In the genomic region with DNA sequence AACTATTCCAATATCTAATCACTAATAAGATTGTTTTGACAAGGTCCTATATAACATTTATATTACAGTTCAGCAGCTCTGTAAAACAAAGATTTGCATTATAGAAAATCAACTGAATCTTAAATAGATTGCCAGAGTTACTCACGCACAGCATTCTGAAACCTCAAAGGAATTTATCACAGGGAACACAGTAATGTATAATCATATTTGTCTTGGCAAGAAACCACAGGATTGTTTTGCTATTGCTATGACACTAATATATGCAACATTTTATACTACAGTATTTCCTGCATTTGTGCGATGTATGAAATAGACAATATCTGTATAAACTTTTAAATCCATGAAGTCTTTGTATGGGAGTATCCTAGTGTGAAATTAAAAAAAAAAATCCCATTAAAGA, we compare ENCODE assay signal across 11 cellular contexts.
DNase-seq lines count a peak whose midpoint lies in the region; ATAC-seq and TF ChIP-seq lines count a peak whose summit lies in the region.
"Had no signal": no experiment of that assay in that cellular context is flagged by ENCODE, and none has a peak within 500 bp of the region (broad histone marks: within the 10 kb centered on the region; RNA-seq: fewer than 3 reads in every experiment).

No MANE protein-coding gene starts in this region.

- H3K4me1 Mint-ChIP-seq in HFFc6 (ENCODE audit: low read depth) = peaks cover 37% of the 10 kb centered on the region
- peaks cover 2% of the 10 kb centered on the region for H3K4me1 Mint-ChIP-seq in T-helper 17 cell
- H3K4me1 Mint-ChIP-seq: central memory CD8-positive, alpha-beta T cell had no signal

- DNase-seq in HFFc6 = peak; percentile 89
- DNase-seq in T-helper 17 cell = no peak
- DNase-seq in fibroblast of the aortic adventitia (ENCODE audit: low read depth) = peak; percentile 85
- DNase-seq in smooth muscle cell of the brain vasculature (ENCODE audit: low read depth, low spot score) = peak; percentile 50
- DNase-seq in posterior vena cava (ENCODE audit: low spot score) = no peak
- no peak for DNase-seq in SKM-1 treated with dmso at 0.1 percent for 144 hours (lab: John Stamatoyannopoulos, UW; ENCODE audit: unreplicated experiment)
- DNase-seq: NCI-H187, uterus had no signal

- no peaks in the 10 kb centered on the region for H3K9me3 ChIP-seq in T-helper 17 cell (ENCODE audit: control insufficient read depth, low read length, poor library complexity, severe bottlenecking)
- H3K9me3 ChIP-seq: uterus had no signal

- H3K27me3 Mint-ChIP-seq in HFFc6 (ENCODE audit: insufficient read depth) (no peaks in the 10 kb centered on the region), T-helper 17 cell (no peaks in the 10 kb centered on the region)
- H3K27me3 Mint-ChIP-seq: central memory CD8-positive, alpha-beta T cell had no signal

- ATAC-seq in T-helper 17 cell = no peak
- no peak for ATAC-seq in HG02642 (IDR thresholded peaks at IDR 0.05; ENCODE audit: poor library complexity, unreplicated experiment)

- H3K4me3 Mint-ChIP-seq in HFFc6 = 0 out of 2 replicates have a peak overlapping the region, but pooled peaks have one; percentile 13
- H3K4me3 Mint-ChIP-seq in T-helper 17 cell = no peak overlapping the region
- H3K4me3 Mint-ChIP-seq: central memory CD8-positive, alpha-beta T cell had no signal

- TF ChIP-seq CTCF in HFFc6 (IDR thresholded peaks at IDR 0.05) = no peak
- TF ChIP-seq CTCF in fibroblast of the aortic adventitia (IDR thresholded peaks at IDR 0.05; ENCODE audit: insufficient read depth, low read length) = no peak

- intact Hi-C loops in posterior vena cava (cut with DNase I) = no loop called here

- no peaks in the 10 kb centered on the region for H3K9me3 Mint-ChIP-seq in HFFc6
- H3K9me3 Mint-ChIP-seq: central memory CD8-positive, alpha-beta T cell had no signal

- H3K36me3 Mint-ChIP-seq in HFFc6 (ENCODE audit: low read depth) = no peaks in the 10 kb centered on the region
- H3K36me3 Mint-ChIP-seq in T-helper 17 cell (ENCODE audit: low read depth) = peaks cover 2% of the 10 kb centered on the region

- peak overlapping the region; percentile 78 for H3K27ac Mint-ChIP-seq in HFFc6
- H3K27ac Mint-ChIP-seq in T-helper 17 cell = peak overlapping the region; percentile 14

- H3K4me3 ChIP-seq in fibroblast of the aortic adventitia (ENCODE audit: low read depth, low read length) = no peak overlapping the region
- H3K4me3 ChIP-seq: hepatocyte, uterus had no signal

Comparison
In these comparisons a context has a peak if more than half of its experiments do, and no peak if none do; other contexts are left out.
1. DNase-seq: peak in HFFc6 (single experiment), fibroblast of the aortic adventitia (single experiment) and smooth muscle cell of the brain vasculature (single experiment); none in T-helper 17 cell (0 of 3), posterior vena cava (single experiment) and SKM-1 treated with dmso at 0.1 percent for 144 hours (single experiment).